Comparison of ENCODE assay signal across 1 cellular context in genomic region chr6:104940881-104941693, GRCh38.
TF ChIP-seq lines count a peak whose summit lies in the region.

No MANE protein-coding gene starts in this region.

TF ChIP-seq in HepG2, 621 proteins besides CTCF, POLR2A, EP300 and RAD21 (continued from another document and continues in another):
- 0 out of 2 replicates have a peak, but pooled peaks have one; percentile 32 for TF ChIP-seq E2F5 (CRISPR knock-in tag; conservative IDR thresholded peaks at IDR 0.05)
- TF ChIP-seq MYNN (CRISPR knock-in tag; IDR thresholded peaks at IDR 0.05; ENCODE audit: low read depth): peak; percentile 76; the same call in 1 of the 2 replicates
- no peak for TF ChIP-seq ARID2 (CRISPR knock-in tag; IDR thresholded peaks at IDR 0.05; ENCODE audit: borderline replicate concordance)
- TF ChIP-seq ZBTB42 (CRISPR knock-in tag; IDR thresholded peaks at IDR 0.05): peak; percentile 83; the same call in 1 of the 2 replicates
- TF ChIP-seq ZNF670 (CRISPR knock-in tag; IDR thresholded peaks at IDR 0.05; ENCODE audit: borderline replicate concordance): no peak
- no peak for TF ChIP-seq SP140L (CRISPR knock-in tag; IDR thresholded peaks at IDR 0.05; ENCODE audit: borderline replicate concordance)
- TF ChIP-seq ZNF781 (CRISPR knock-in tag; IDR thresholded peaks at IDR 0.05; ENCODE audit: borderline replicate concordance, not compliant biosample characterization): no peak
- TF ChIP-seq ZNF747 (CRISPR knock-in tag; IDR thresholded peaks at IDR 0.05; ENCODE audit: borderline replicate concordance): peak; percentile 38; the same call in 1 of the 2 replicates
- 0 out of 2 replicates have a peak, but pooled peaks have one; percentile 20 for TF ChIP-seq MIXL1 (CRISPR knock-in tag; IDR thresholded peaks at IDR 0.05)
- TF ChIP-seq HIVEP1 (CRISPR knock-in tag; IDR thresholded peaks at IDR 0.05): no peak; the same call in 1 of the 2 replicates
- peak; percentile 44; the same call in 1 of the 2 replicates for TF ChIP-seq PAXIP1 (CRISPR knock-in tag; conservative IDR thresholded peaks at IDR 0.05)
- TF ChIP-seq ZNF143 (CRISPR knock-in tag; IDR thresholded peaks at IDR 0.05): 0 out of 2 replicates have a peak, but pooled peaks have one; percentile 51
- no peak for TF ChIP-seq SNAI1 (CRISPR knock-in tag; IDR thresholded peaks at IDR 0.05; ENCODE audit: borderline replicate concordance)
- TF ChIP-seq SRY (CRISPR knock-in tag; IDR thresholded peaks at IDR 0.05): peak; percentile 74; the same call in 1 of the 2 replicates
- peak; percentile 75; the same call in 1 of the 2 replicates for TF ChIP-seq ARNTL (CRISPR knock-in tag; IDR thresholded peaks at IDR 0.05)
- TF ChIP-seq ZNF501 (CRISPR knock-in tag; IDR thresholded peaks at IDR 0.05): peak; percentile 58; the same call in 1 of the 2 replicates
- TF ChIP-seq MTA1 (CRISPR knock-in tag; IDR thresholded peaks at IDR 0.05; ENCODE audit: borderline replicate concordance): peak; percentile 18; the same call in 1 of the 2 replicates
- peak; percentile 86 for TF ChIP-seq ZNF782 (CRISPR knock-in tag; IDR thresholded peaks at IDR 0.05; ENCODE audit: borderline replicate concordance)
- TF ChIP-seq ZFAT (CRISPR knock-in tag; conservative IDR thresholded peaks at IDR 0.05): peak; percentile 27; the same call in 1 of the 2 replicates
- TF ChIP-seq ATF7-NPFF (CRISPR knock-in tag; IDR thresholded peaks at IDR 0.05; ENCODE audit: low read depth): peak; percentile 75; the same call in 1 of the 2 replicates
- 0 out of 2 replicates have a peak, but pooled peaks have one; percentile 61 for TF ChIP-seq ZSCAN12 (CRISPR knock-in tag; IDR thresholded peaks at IDR 0.05)
- TF ChIP-seq ZMYM4 (CRISPR knock-in tag; IDR thresholded peaks at IDR 0.05): peak; percentile 81
- peak; percentile 93 for TF ChIP-seq ZNF607 (CRISPR knock-in tag; IDR thresholded peaks at IDR 0.05; ENCODE audit: borderline replicate concordance)
- peak; percentile 44; the same call in 1 of the 2 replicates for TF ChIP-seq ZNF557 (CRISPR knock-in tag; IDR thresholded peaks at IDR 0.05)
- TF ChIP-seq ZNF44 (CRISPR knock-in tag; IDR thresholded peaks at IDR 0.05): no peak; the same call in 1 of the 2 replicates
- TF ChIP-seq RXRA (CRISPR knock-in tag; IDR thresholded peaks at IDR 0.05): peak; percentile 54
- TF ChIP-seq IKZF5 (CRISPR knock-in tag; IDR thresholded peaks at IDR 0.05): peak; percentile 58; the same call in 1 of the 2 replicates
- TF ChIP-seq ZNF646 (CRISPR knock-in tag; IDR thresholded peaks at IDR 0.05): no peak; the same call in 1 of the 2 replicates
- peak; percentile 73 for TF ChIP-seq STAG1 (CRISPR knock-in tag; IDR thresholded peaks at IDR 0.05)
- 0 out of 2 replicates have a peak, but pooled peaks have one; percentile 33 for TF ChIP-seq KDM3A (CRISPR knock-in tag; IDR thresholded peaks at IDR 0.05; ENCODE audit: low read depth)
- peak; percentile 72 for TF ChIP-seq HNRNPK (IDR thresholded peaks at IDR 0.05; ENCODE audit: low read depth, low read length, poor library complexity, severe bottlenecking)
- TF ChIP-seq IKZF4 (CRISPR knock-in tag; IDR thresholded peaks at IDR 0.05; ENCODE audit: borderline replicate concordance, low read depth, not compliant biosample characterization): no peak
- TF ChIP-seq ZNF3 (CRISPR knock-in tag; IDR thresholded peaks at IDR 0.05): no peak
- 0 out of 2 replicates have a peak, but pooled peaks have one; percentile 5 for TF ChIP-seq ZNF121 (CRISPR knock-in tag; IDR thresholded peaks at IDR 0.05)
- peak; percentile 60 for TF ChIP-seq ZNF331 (CRISPR knock-in tag; IDR thresholded peaks at IDR 0.05)
- TF ChIP-seq ZBTB2 (CRISPR knock-in tag; IDR thresholded peaks at IDR 0.05; ENCODE audit: low read depth): peak; percentile 20
- no peak for TF ChIP-seq ZNF333 (CRISPR knock-in tag; IDR thresholded peaks at IDR 0.05; ENCODE audit: borderline replicate concordance)
- TF ChIP-seq DNMT1 (CRISPR knock-in tag; IDR thresholded peaks at IDR 0.05): no peak; the same call in 1 of the 2 replicates
- TF ChIP-seq EHMT2 (IDR thresholded peaks at IDR 0.05; ENCODE audit: borderline replicate concordance, low read depth, low read length): no peak
- no peak; the same call in 1 of the 2 replicates for TF ChIP-seq ZNF446 (CRISPR knock-in tag; IDR thresholded peaks at IDR 0.05)
- TF ChIP-seq ZNF619 (CRISPR knock-in tag; IDR thresholded peaks at IDR 0.05): peak; percentile 35; the same call in 1 of the 2 replicates
- peak; percentile 85; the same call in 1 of the 2 replicates for TF ChIP-seq DZIP1 (CRISPR knock-in tag; IDR thresholded peaks at IDR 0.05)
- peak; percentile 89 for TF ChIP-seq NR2C2 (CRISPR knock-in tag; IDR thresholded peaks at IDR 0.05; ENCODE audit: borderline replicate concordance)
- no peak for TF ChIP-seq HNF1B (CRISPR knock-in tag; IDR thresholded peaks at IDR 0.05)
- TF ChIP-seq ZNF564 (CRISPR knock-in tag; IDR thresholded peaks at IDR 0.05): 0 out of 2 replicates have a peak, but pooled peaks have one; percentile 66
- no peak; the same call in 1 of the 2 replicates for TF ChIP-seq PITX1 (CRISPR knock-in tag; IDR thresholded peaks at IDR 0.05)
- TF ChIP-seq IKZF1 (IDR thresholded peaks at IDR 0.05): no peak
- TF ChIP-seq MATR3 (CRISPR knock-in tag; IDR thresholded peaks at IDR 0.05): no peak
- no peak for TF ChIP-seq RBAK (CRISPR knock-in tag; IDR thresholded peaks at IDR 0.05)
